ENCODE assay signal across 8 cellular contexts in genomic region chr22:24952837-24953293, GRCh38. TPM values are rescaled to one million over a fixed set of nuclear protein-coding genes. Genes with fewer than 3 reads are reported as not detected.
DNase-seq lines count a peak whose midpoint lies in the region; ATAC-seq and TF ChIP-seq lines count a peak whose summit lies in the region.

No MANE protein-coding gene starts in this region.

- H3K27ac ChIP-seq in IMR-90 (ENCODE audit: insufficient read depth, low read length) (no peak overlapping the region), heart right ventricle (peak overlapping the region; percentile 34 to 94 (median 83)), trophoblast cell (ENCODE audit: low read depth, low read length) (no peak overlapping the region)

- H3K27ac Mint-ChIP-seq in activated naive CD8-positive, alpha-beta T cell treated with anti-CD3 and anti-CD28 coated beads, Interleukin-2, amount 10 ng/mL, durations not matched to agents 7 days and 5 days = no peak overlapping the region

- no peak overlapping the region for H3K18ac ChIP-seq in IMR-90 (ENCODE audit: low read depth, low read length)
- H3K18ac ChIP-seq in trophoblast cell (ENCODE audit: low read length) = peak overlapping the region; percentile 34

- H3K14ac ChIP-seq in IMR-90 (replicated peaks; ENCODE audit: low read depth, low read length) (no peak overlapping the region), trophoblast cell (ENCODE audit: low read length) (peak overlapping the region; percentile 16)

- intact Hi-C loops in IMR-90 (cut with micrococcal nuclease) = loop anchor here (1.0 kb wide), 1 partner anchor 95 kb away; no protein-coding TSS in a partner anchor
- intact Hi-C loops in heart right ventricle (cut with DNase I) = loop anchor here (1.0 to 5.0 kb wide), 6 partner anchors 34 to 96 kb away; no protein-coding TSS in a partner anchor

- no peak overlapping the region for H2AK9ac ChIP-seq in IMR-90 (replicated peaks; ENCODE audit: low read depth, low read length, poor library complexity)

- in situ Hi-C loops in IMR-90 (cut with MboI; ENCODE audit: low sequenced_read_pairs) = no loop called here

- H3K9me3 ChIP-seq in IMR-90 (ENCODE audit: control insufficient read depth, insufficient read depth, low read length) (no peaks in the 10 kb centered on the region), heart right ventricle (no peaks in the 10 kb centered on the region), trophoblast cell (ENCODE audit: insufficient read depth, low read depth, low read length) (peaks cover 2% of the 10 kb centered on the region)

- no peak overlapping the region for H2BK15ac ChIP-seq in IMR-90 (ENCODE audit: low read depth, low read length)

- H4K12ac ChIP-seq in trophoblast cell (ENCODE audit: low read depth, low read length) = peak overlapping the region; percentile 21

- H3K9ac ChIP-seq in IMR-90 (ENCODE audit: low read depth, low read length) (no peak overlapping the region), trophoblast cell (ENCODE audit: low read length) (peak overlapping the region; percentile 70)

- peaks cover 57% of the 10 kb centered on the region for H3K27me3 Mint-ChIP-seq in activated naive CD8-positive, alpha-beta T cell treated with anti-CD3 and anti-CD28 coated beads, Interleukin-2, amount 10 ng/mL, durations not matched to agents 7 days and 5 days

- DNase-seq in EH (ENCODE audit: low read depth) = peak; percentile 11
- DNase-seq in IMR-90 = peak; percentile 7
- no peak for DNase-seq in activated naive CD8-positive, alpha-beta T cell treated with anti-CD3 and anti-CD28 coated beads, Interleukin-2, amount 10 ng/mL, durations not matched to agents 7 days and 5 days
- DNase-seq in heart right ventricle = peak; percentile 43 to 52
- DNase-seq in trophoblast cell = peak in 1 of 2 donors; percentile 62
- DNase-seq in hippocampal formation (lab: John Stamatoyannopoulos, UW) = no peak
- DNase-seq in activated CD4-positive, alpha-beta T cell treated with anti-CD3 and anti-CD28 coated beads for 1 hour = no peak

- ATAC-seq in IMR-90 (ENCODE audit: low read depth) (peak; percentile 60), heart right ventricle (peak; percentile 2 to 34 (median 22)), GM21526 (IDR thresholded peaks at IDR 0.05; ENCODE audit: low FRiP score, unreplicated experiment) (no peak)
- no peak for ATAC-seq in activated naive CD8-positive, alpha-beta T cell treated with anti-CD3 and anti-CD28 coated beads, Interleukin-2, amount 10 ng/mL, durations not matched to agents 7 days and 5 days (ENCODE audit: low read depth)

- TF ChIP-seq CTCF in IMR-90 (conservative IDR thresholded peaks at IDR 0.05; ENCODE audit: low read depth, low read length) (no peak), heart right ventricle (IDR thresholded peaks at IDR 0.05) (no peak)

- H2BK20ac ChIP-seq in IMR-90 (ENCODE audit: low read depth, low read length) = no peak overlapping the region

- no peaks in the 10 kb centered on the region for H3K9me1 ChIP-seq in IMR-90 (ENCODE audit: insufficient read depth, low read length)

- H3K36me3 ChIP-seq in IMR-90 (ENCODE audit: control insufficient read depth, insufficient read depth, low read length) (no peaks in the 10 kb centered on the region), heart right ventricle (no peaks in the 10 kb centered on the region), trophoblast cell (ENCODE audit: control insufficient read depth in 1 of 2, insufficient read depth in 2 of 2, low read length in 2 of 2) (no peaks in the 10 kb centered on the region)

- H2AFZ ChIP-seq in IMR-90 (replicated peaks; ENCODE audit: low read length, poor library complexity) (peak overlapping the region; percentile 94), trophoblast cell (ENCODE audit: insufficient read depth, low read length, poor library complexity) (peak overlapping the region; percentile 87)

- no peaks in the 10 kb centered on the region for H3K4me1 ChIP-seq in IMR-90 (ENCODE audit: control insufficient read depth, insufficient read depth, low read length)
- peaks cover 5 to 49% (median 19%) of the 10 kb centered on the region in 9 donors for H3K4me1 ChIP-seq in heart right ventricle
- peaks cover 0 to 19% of the 10 kb centered on the region in 2 experiments for H3K4me1 ChIP-seq in trophoblast cell (ENCODE audit: control insufficient read depth in 1 of 2, insufficient read depth in 2 of 2, low read length in 2 of 2)

- no peak overlapping the region for H2AK5ac ChIP-seq in IMR-90 (ENCODE audit: low read depth, low read length)
- H2AK5ac ChIP-seq in trophoblast cell (ENCODE audit: low read length) = no peak overlapping the region

- no peaks in the 10 kb centered on the region for H3K9me3 Mint-ChIP-seq in activated naive CD8-positive, alpha-beta T cell treated with anti-CD3 and anti-CD28 coated beads, Interleukin-2, amount 10 ng/mL, durations not matched to agents 7 days and 5 days

- no peak for TF ChIP-seq RAD21 in IMR-90 (IDR thresholded peaks at IDR 0.05; ENCODE audit: low read length)

- no peak overlapping the region for H2BK5ac ChIP-seq in IMR-90 (ENCODE audit: low read depth, low read length, poor library complexity, severe bottlenecking)
- H2BK5ac ChIP-seq in trophoblast cell (ENCODE audit: low read depth, low read length, poor library complexity) = no peak overlapping the region

- H3K27me3 ChIP-seq in IMR-90 (ENCODE audit: control insufficient read depth, insufficient read depth, low read length) (peaks cover 21% of the 10 kb centered on the region), heart right ventricle (peaks cover 0 to 26% (median 0%) of the 10 kb centered on the region in 7 donors), trophoblast cell (ENCODE audit: insufficient read depth, low read length) (no peaks in the 10 kb centered on the region)

- no peak overlapping the region for H4K91ac ChIP-seq in IMR-90 (ENCODE audit: insufficient read depth, low read depth, low read length)
- peak overlapping the region; percentile 21 for H4K91ac ChIP-seq in trophoblast cell (ENCODE audit: low read depth, low read length)

- no CpG with 5 or more reads among the region's 29 CpGs for WGBS in IMR-90 (ENCODE audit: extremely low coverage in 2 of 2, insufficient read length in 1 of 2), 2 experiments
- WGBS in heart right ventricle, 2 donors = 0 to 1% methylated on average over 23 to 29 of the region's 29 CpGs
- WGBS in trophoblast cell (ENCODE audit: extremely low coverage, insufficient coverage, insufficient read length) = no CpG with 5 or more reads among the region's 29 CpGs

- no peak overlapping the region for H3K56ac ChIP-seq in IMR-90 (ENCODE audit: extremely low read depth, insufficient read depth, low read length)

- CTCF ChIA-PET in IMR-90 (lab: Yijun Ruan, JAX) = no interaction called here

- H4K5ac ChIP-seq in IMR-90 (ENCODE audit: low read depth, low read length) = no peak overlapping the region

- dilution Hi-C loops in IMR-90 (cut with HindIII; ENCODE audit: low sequenced_read_pairs, unreplicated experiment) = no loop called here

- H3K79me1 ChIP-seq in IMR-90 (ENCODE audit: low read depth in 1 of 2, low read length in 2 of 2) (no peaks in the 10 kb centered on the region), trophoblast cell (ENCODE audit: low read length) (peaks cover 12% of the 10 kb centered on the region)

- no peak overlapping the region for H2BK12ac ChIP-seq in trophoblast cell (ENCODE audit: low read length)

- H3K79me2 ChIP-seq in trophoblast cell (ENCODE audit: control insufficient read depth, insufficient read depth, low read length, poor library complexity) = peaks cover 8% of the 10 kb centered on the region

- H3K36me3 Mint-ChIP-seq in activated naive CD8-positive, alpha-beta T cell treated with anti-CD3 and anti-CD28 coated beads, Interleukin-2, amount 10 ng/mL, durations not matched to agents 7 days and 5 days = no peaks in the 10 kb centered on the region

- H3K4me3 ChIP-seq in IMR-90 (ENCODE audit: insufficient read depth, low read depth, low read length) (peak overlapping the region; percentile 39), heart right ventricle (peak overlapping the region; percentile 56 to 98 (median 78)), trophoblast cell (ENCODE audit: low read depth, low read length) (peak overlapping the region; percentile 80)

- H3K23ac ChIP-seq in IMR-90 (ENCODE audit: low read depth, low read length) (no peak overlapping the region), trophoblast cell (ENCODE audit: low read length) (no peak overlapping the region)

- no peak overlapping the region for H4K8ac ChIP-seq in IMR-90 (ENCODE audit: low read depth in 2 of 2, low read length in 2 of 2)
- H4K8ac ChIP-seq in trophoblast cell (ENCODE audit: low read depth, low read length) = peak overlapping the region; percentile 48

- no TSS peak for BruUV-seq in IMR-90 (replicated peaks; lab: Mats Ljungman, UMichigan)

- no peak overlapping the region for H3K4ac ChIP-seq in IMR-90 (ENCODE audit: low read depth, low read length)
- H3K4ac ChIP-seq in trophoblast cell (ENCODE audit: low read depth, low read length) = peak overlapping the region; percentile 35

- no peaks in the 10 kb centered on the region for H4K20me1 ChIP-seq in IMR-90 (ENCODE audit: insufficient read depth, low read length)

- H3K4me1 Mint-ChIP-seq in activated naive CD8-positive, alpha-beta T cell treated with anti-CD3 and anti-CD28 coated beads, Interleukin-2, amount 10 ng/mL, durations not matched to agents 7 days and 5 days = peaks cover 12% of the 10 kb centered on the region

- TF ChIP-seq POLR2A in IMR-90 (IDR thresholded peaks at IDR 0.05; ENCODE audit: low read depth, low read length) = no peak

- peak overlapping the region; percentile 54 for H3K4me3 Mint-ChIP-seq in activated naive CD8-positive, alpha-beta T cell treated with anti-CD3 and anti-CD28 coated beads, Interleukin-2, amount 10 ng/mL, durations not matched to agents 7 days and 5 days

- POLR2A ChIA-PET in IMR-90 (lab: Charles Lee; ENCODE audit: unreplicated experiment) = no interaction called here
- POLR2A ChIA-PET in activated naive CD8-positive, alpha-beta T cell treated with anti-CD3 and anti-CD28 coated beads, Interleukin-2, amount 10 ng/mL, durations not matched to agents 7 days and 5 days (lab: Charles Lee) = no interaction called here

- H2BK120ac ChIP-seq in IMR-90 (ENCODE audit: low read depth, low read length) (no peak overlapping the region), trophoblast cell (ENCODE audit: insufficient read depth, low read length, poor library complexity) (peak overlapping the region; percentile 10)

- H3K4me2 ChIP-seq in IMR-90 (ENCODE audit: low read depth, low read length) (no peak overlapping the region; the same call in 1 of the 2 replicates), trophoblast cell (ENCODE audit: low read length) (peak overlapping the region; percentile 100)

RNA-seq across cellular contexts. Expression of gene KIAA1671, which starts 0.3 kb away (rescaled TPM):
- total RNA-seq in IMR-90 (2012; rRNA removed) = under 0.01 TPM in 1 of 2 replicates, not detected in the other
- 0.02 TPM in 1 of 2 replicates, not detected in the other for polyA plus RNA-seq in IMR-90 (2012; rRNA removed)
- 0.01 TPM in 1 of 2 replicates, not detected in the other for polyA plus RNA-seq in IMR-90 (2012; cell fraction: cytosol; rRNA removed)
- 0.01 TPM in 2 replicates for polyA plus RNA-seq in IMR-90 (2012; cell fraction: nucleus; rRNA removed; ENCODE audit: low replicate concordance)
- total RNA-seq in activated naive CD8-positive, alpha-beta T cell treated with anti-CD3 and anti-CD28 coated beads, Interleukin-2, amount 10 ng/mL, durations not matched to agents 7 days and 5 days = 10 to 100 TPM; 10.0 to 10.5 TPM
- total RNA-seq in heart right ventricle = 10 to 100 TPM in 9 of 10 donors, 1 to 10 TPM in 1; 8.9 to 26.2 (median 14.0) TPM
- polyA plus RNA-seq in heart right ventricle = 1 to 10 TPM; 2.9 to 5.7 TPM
- 23.1 and 23.4 TPM in 2 replicates for polyA plus RNA-seq in trophoblast cell (2013)

RNA-seq across cellular contexts. Expression of gene LHFPL7, which starts 6.4 kb away (rescaled TPM):
- total RNA-seq in IMR-90 (2012; rRNA removed) (not detected in 2 replicates), heart right ventricle (not detected)
- polyA plus RNA-seq in IMR-90 (2012; rRNA removed) (not detected in 2 replicates), heart right ventricle (not detected)
- not detected in 2 replicates for polyA plus RNA-seq in IMR-90 (2012; cell fraction: cytosol; rRNA removed)
- not detected in 2 replicates for polyA plus RNA-seq in IMR-90 (2012; cell fraction: nucleus; rRNA removed; ENCODE audit: low replicate concordance)
- not detected for total RNA-seq in activated naive CD8-positive, alpha-beta T cell treated with anti-CD3 and anti-CD28 coated beads, Interleukin-2, amount 10 ng/mL, durations not matched to agents 7 days and 5 days
- not detected in 2 replicates for polyA plus RNA-seq in trophoblast cell (2013)

Comparison
In these comparisons a context has a peak if more than half of its experiments do, and no peak if none do; other contexts are left out.
1. DNase-seq: peak in EH (single experiment), IMR-90 (single experiment) and heart right ventricle (2 of 2); none in activated naive CD8-positive, alpha-beta T cell treated with anti-CD3 and anti-CD28 coated beads, Interleukin-2, amount 10 ng/mL, durations not matched to agents 7 days and 5 days (single experiment), hippocampal formation (0 of 2) and activated CD4-positive, alpha-beta T cell treated with anti-CD3 and anti-CD28 coated beads for 1 hour (single experiment).
2. ATAC-seq: peak in IMR-90 (single experiment) and heart right ventricle (8 of 8); none in activated naive CD8-positive, alpha-beta T cell treated with anti-CD3 and anti-CD28 coated beads, Interleukin-2, amount 10 ng/mL, durations not matched to agents 7 days and 5 days (single experiment) and GM21526 (single experiment).
3. H3K27ac ChIP-seq: peak in heart right ventricle (10 of 10); none in IMR-90 (single experiment) and trophoblast cell (single experiment).
4. Peak in every context shown above with its lines, with median percentiles within 50 percentile points of each other: H3K4me3 ChIP-seq.